ENCODE assay signal across 13 cellular contexts in genomic region chr20:33095249-33095648, GRCh38. TPM values are rescaled to one million over a fixed set of nuclear protein-coding genes. Genes with fewer than 3 reads are reported as not detected.
DNase-seq lines count a peak whose midpoint lies in the region; ATAC-seq and TF ChIP-seq lines count a peak whose summit lies in the region.
"Had no signal": no experiment of that assay in that cellular context is flagged by ENCODE, and none has a peak within 500 bp of the region (broad histone marks: within the 10 kb centered on the region; RNA-seq: fewer than 3 reads in every experiment).

No MANE protein-coding gene starts in this region.

- no peak overlapping the region for H3K18ac ChIP-seq in mesendoderm (ENCODE audit: low read length)

- no peaks in the 10 kb centered on the region for H3K79me2 ChIP-seq in mesendoderm (ENCODE audit: control insufficient read depth, insufficient read depth, low read length)

- ATAC-seq in left cardiac atrium (no peak), GM19397 (IDR thresholded peaks at IDR 0.05; ENCODE audit: unreplicated experiment) (no peak)

- H3K36me3 ChIP-seq in mesendoderm (ENCODE audit: control insufficient read depth, insufficient read depth, low read length) = no peaks in the 10 kb centered on the region
- H3K36me3 ChIP-seq: BE2C; BLaER1 treated with 17β-estradiol and CSF1 and Interleukin-3, amounts not matched to agents 10 nM and 100 nM had no signal

- no peaks in the 10 kb centered on the region for H3K27me3 ChIP-seq in mesendoderm (ENCODE audit: insufficient read depth, low read length, poor library complexity)
- H3K27me3 ChIP-seq: BE2C; BLaER1 treated with 17β-estradiol and CSF1 and Interleukin-3, amounts not matched to agents 10 nM and 100 nM had no signal

- H2BK5ac ChIP-seq in mesendoderm (ENCODE audit: low read length) = no peak overlapping the region

- no peak overlapping the region for H3K23ac ChIP-seq in mesendoderm (ENCODE audit: low read length)

- no peak overlapping the region for H4K8ac ChIP-seq in mesendoderm (ENCODE audit: low read depth, low read length)

- H4K5ac ChIP-seq in mesendoderm (ENCODE audit: low read length) = no peak overlapping the region

- no peak for TF ChIP-seq CTCF in VCaP (conservative IDR thresholded peaks at IDR 0.05)

- H2AK5ac ChIP-seq in mesendoderm (ENCODE audit: low read length) = no peak overlapping the region

- peak; percentile 39 for DNase-seq in cardiac septum (ENCODE audit: low spot score)
- no peak for DNase-seq in left cardiac atrium
- DNase-seq in mesendoderm = no peak
- DNase-seq in T-helper 1 cell = no peak

- no CpG with 5 or more reads among the region's 5 CpGs for WGBS in mesendoderm (ENCODE audit: extremely low coverage, insufficient coverage, low lambda C conversion rate)

- no peaks in the 10 kb centered on the region for H3K4me1 ChIP-seq in mesendoderm (ENCODE audit: control insufficient read depth, low read depth, low read length)
- H3K4me1 ChIP-seq: BE2C; BLaER1 treated with 17β-estradiol and CSF1 and Interleukin-3, amounts not matched to agents 10 nM and 100 nM had no signal

- no peak overlapping the region for H3K9ac ChIP-seq in mesendoderm (ENCODE audit: low read length)
- H3K9ac ChIP-seq: BLaER1 treated with 17β-estradiol and CSF1 and Interleukin-3, amounts not matched to agents 10 nM and 100 nM had no signal

- H3K4me3 ChIP-seq in mesendoderm (ENCODE audit: low read length) = no peak overlapping the region
- H3K4me3 ChIP-seq: BLaER1 treated with 17β-estradiol and CSF1 and Interleukin-3, amounts not matched to agents 10 nM and 100 nM had no signal

- H3K4ac ChIP-seq in mesendoderm (ENCODE audit: low read depth, low read length) = no peak overlapping the region

- no peaks in the 10 kb centered on the region for H3K79me1 ChIP-seq in mesendoderm (ENCODE audit: low read length)

- H2BK15ac ChIP-seq in mesendoderm (replicated peaks; ENCODE audit: low read depth) = no peak overlapping the region

- no peak overlapping the region for H3K4me2 ChIP-seq in mesendoderm (ENCODE audit: low read length)
- H3K4me2 ChIP-seq: BLaER1 treated with 17β-estradiol and CSF1 and Interleukin-3, amounts not matched to agents 10 nM and 100 nM had no signal

- H3K27ac ChIP-seq in VCaP (peak overlapping the region; percentile 64; the same call in 1 of the 2 replicates), mesendoderm (ENCODE audit: low read depth, low read length) (no peak overlapping the region)
- H3K27ac ChIP-seq: 22Rv1; BLaER1 treated with 17β-estradiol and CSF1 and Interleukin-3, amounts not matched to agents 10 nM and 100 nM had no signal

- intact Hi-C loops in cardiac septum (cut with DNase I) = loop anchor here (10.0 kb wide), 1 partner anchor 300 kb away; no protein-coding TSS in a partner anchor
- intact Hi-C loops in left cardiac atrium (cut with DNase I) = loop anchor here (5.0 to 10.0 kb wide), 3 partner anchors 190 to 303 kb away; no protein-coding TSS in a partner anchor

- peak overlapping the region; percentile 30 for H3K56ac ChIP-seq in mesendoderm (ENCODE audit: low read length)

- no peak overlapping the region for H2BK120ac ChIP-seq in mesendoderm (ENCODE audit: low read depth, low read length)

RNA-seq across cellular contexts. Expression of gene BPIFB4, which starts 15.8 kb away (rescaled TPM):
- total RNA-seq in cardiac septum (not detected), left cardiac atrium (not detected)
- polyA plus RNA-seq in mesendoderm (2013, experiment 1 of 2) = 0.11 TPM
- polyA plus RNA-seq in mesendoderm (2013, experiment 2 of 2) = 0.17 TPM
- total RNA-seq: CD4-positive, alpha-beta T cell; CD8-positive, alpha-beta memory T cell; H7 had no signal
- polyA plus RNA-seq: CD14-positive monocyte; CD8-positive, alpha-beta memory T cell had no signal

RNA-seq across cellular contexts. Expression of gene BPIFB3, which starts 41.5 kb away (rescaled TPM):
- total RNA-seq in cardiac septum (not detected), left cardiac atrium (not detected)
- not detected for polyA plus RNA-seq in mesendoderm (2013, experiment 1 of 2)
- 0.03 TPM for polyA plus RNA-seq in mesendoderm (2013, experiment 2 of 2)
- total RNA-seq: CD4-positive, alpha-beta T cell; CD8-positive, alpha-beta memory T cell; H7 had no signal
- polyA plus RNA-seq: CD14-positive monocyte; CD8-positive, alpha-beta memory T cell had no signal
